26 cellular contexts compared by ENCODE assay signal in the genomic region with DNA sequence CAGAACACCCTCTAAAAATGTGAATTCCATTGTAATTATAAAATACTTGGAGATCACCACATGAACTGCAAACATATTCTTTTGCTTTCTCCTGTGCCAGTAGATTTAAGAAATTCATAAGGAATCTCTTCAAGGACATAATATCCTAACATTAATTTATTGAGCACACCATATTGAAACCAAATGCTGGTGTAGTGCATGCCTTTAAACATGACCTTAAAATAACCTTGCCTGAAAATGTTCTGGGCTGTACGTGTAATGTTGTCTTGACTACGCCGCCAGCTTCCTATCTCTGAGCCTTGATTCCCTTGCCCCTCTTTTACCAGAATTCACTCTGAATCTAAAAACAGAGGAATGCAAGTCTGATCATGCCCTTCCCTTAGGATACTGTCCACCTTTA.
"Had no signal": no experiment of that assay in that cellular context is flagged by ENCODE, and none has a peak within 500 bp of the region (broad histone marks: within the 10 kb centered on the region; RNA-seq: fewer than 3 reads in every experiment).

No MANE protein-coding gene starts in this region.

- ATAC-seq: activated CD4-positive, CD25-positive, alpha-beta regulatory T cell treated with anti-CD3 and anti-CD28 coated beads, Interleukin-2, amount 50 U/mL, for 24 hours; foreskin keratinocyte; psoas muscle; right cardiac atrium; stimulated activated naive CD8-positive, alpha-beta T cell treated with anti-CD3 and anti-CD28 coated beads, Interleukin-15, amount 100 ng/mL, for 72 hours had no signal

- H3K4me3 ChIP-seq: ascending aorta, breast epithelium, coronary artery, esophagus muscularis mucosa, lung, ovary, psoas muscle, skin epidermis, suprapubic skin, upper lobe of left lung had no signal

- H3K27ac Mint-ChIP-seq: activated naive CD4-positive, alpha-beta T cell treated with anti-CD3 and anti-CD28 coated beads, Interleukin-2, amount 10 ng/mL, durations not matched to agents 7 days and 5 days; T-helper 1 cell treated with Interleukin-12 subunit alpha and Interleukin-12 subunit beta and Interleukin-4 antibody, amounts not matched to agents 30 μg/mL and 1 μg/mL, for 36 hours had no signal

- H3K4me1 Mint-ChIP-seq: activated naive CD4-positive, alpha-beta T cell treated with anti-CD3 and anti-CD28 coated beads, Interleukin-2, amount 10 ng/mL, durations not matched to agents 7 days and 5 days; stimulated activated naive CD8-positive, alpha-beta T cell treated with anti-CD3 and anti-CD28 coated beads, Interleukin-15, amount 100 ng/mL, for 72 hours had no signal

- DNase-seq: activated CD8-positive, alpha-beta memory T cell treated with anti-CD3 and anti-CD28 coated beads for 24 hours; activated CD8-positive, alpha-beta memory T cell treated with anti-CD3 and anti-CD28 coated beads, Interleukin-2, amount 50 U/mL, for 48 hours; activated effector memory CD4-positive, alpha-beta T cell treated with Interleukin-2 at 50 U/mL for 16 hours; activated naive CD4-positive, alpha-beta T cell treated with anti-CD3 and anti-CD28 coated beads, Interleukin-2, amount 10 ng/mL, durations not matched to agents 7 days and 5 days; activated T-cell treated with anti-CD3 and anti-CD28 coated beads, Interleukin-2, amount 50 U/mL, for 48 hours; foreskin keratinocyte; hippocampal formation; islet precursor cell; midbrain; ovary; psoas muscle; right cardiac atrium; stimulated activated CD4-positive, alpha-beta T cell treated with anti-CD3 and anti-CD28 coated beads, Interleukin-15, amount 100 ng/mL, for 24 hours; stimulated activated CD4-positive, alpha-beta T cell treated with anti-CD3 and anti-CD28 coated beads, Interleukin-2, amount 100 ng/mL, for 48 hours; stimulated activated naive CD8-positive, alpha-beta T cell treated with anti-CD3 and anti-CD28 coated beads, Interleukin-15, amount 100 ng/mL, for 72 hours; upper lobe of left lung had no signal

- H3K27ac ChIP-seq: ascending aorta, breast epithelium, coronary artery, esophagus muscularis mucosa, foreskin keratinocyte, ovary, psoas muscle, skin epidermis, suprapubic skin, upper lobe of left lung had no signal

- H3K4me3 Mint-ChIP-seq: activated naive CD4-positive, alpha-beta T cell treated with anti-CD3 and anti-CD28 coated beads, Interleukin-2, amount 10 ng/mL, durations not matched to agents 7 days and 5 days; neural crest cell; stimulated activated naive CD8-positive, alpha-beta T cell treated with anti-CD3 and anti-CD28 coated beads, Interleukin-15, amount 100 ng/mL, for 72 hours; T-helper 1 cell treated with Interleukin-12 subunit alpha and Interleukin-12 subunit beta and Interleukin-4 antibody, amounts not matched to agents 30 μg/mL and 1 μg/mL, for 36 hours had no signal

- H3K9me3 ChIP-seq: ascending aorta, breast epithelium, esophagus muscularis mucosa, ovary, psoas muscle, suprapubic skin, upper lobe of left lung had no signal

- H3K4me1 ChIP-seq: breast epithelium, upper lobe of left lung had no signal

- H3K9me3 Mint-ChIP-seq: activated naive CD4-positive, alpha-beta T cell treated with anti-CD3 and anti-CD28 coated beads, Interleukin-2, amount 10 ng/mL, durations not matched to agents 7 days and 5 days; stimulated activated naive CD8-positive, alpha-beta T cell treated with anti-CD3 and anti-CD28 coated beads, Interleukin-15, amount 100 ng/mL, for 72 hours; T-helper 1 cell treated with Interleukin-12 subunit alpha and Interleukin-12 subunit beta and Interleukin-4 antibody, amounts not matched to agents 30 μg/mL and 1 μg/mL, for 36 hours had no signal

- H3K27me3 ChIP-seq: ascending aorta, breast epithelium, esophagus muscularis mucosa, foreskin keratinocyte, ovary, suprapubic skin, upper lobe of left lung had no signal

- H3K36me3 Mint-ChIP-seq: activated naive CD4-positive, alpha-beta T cell treated with anti-CD3 and anti-CD28 coated beads, Interleukin-2, amount 10 ng/mL, durations not matched to agents 7 days and 5 days had no signal

- H3K36me3 ChIP-seq: ascending aorta, breast epithelium, esophagus muscularis mucosa, ovary, suprapubic skin, upper lobe of left lung had no signal
